Comparison of ENCODE assay signal across 8 cellular contexts in genomic region chr3:43769471-43770425, GRCh38.
DNase-seq lines count a peak whose midpoint lies in the region; ATAC-seq and TF ChIP-seq lines count a peak whose summit lies in the region.

No MANE protein-coding gene starts in this region.

- WGBS in heart right ventricle, 2 donors = 9 to 11% methylated on average over 27 of the region's 27 CpGs

- H3K4me1 Mint-ChIP-seq in T-cell = peaks cover 18 to 45% (median 24%) of the 10 kb centered on the region in 3 donors
- peaks cover 5% of the 10 kb centered on the region for H3K4me1 Mint-ChIP-seq in type B pancreatic cell (ENCODE audit: unreplicated experiment)

- H3K27me3 Mint-ChIP-seq in T-cell = no peaks in the 10 kb centered on the region
- H3K27me3 Mint-ChIP-seq in type B pancreatic cell = peaks cover 2% of the 10 kb centered on the region

- peak overlapping the region in 8 of 10 donors; percentile 1 to 49 (median 42) for H3K4me3 ChIP-seq in heart right ventricle

- H3K4me1 ChIP-seq in heart right ventricle = peaks cover 11 to 52% (median 30%) of the 10 kb centered on the region in 9 donors

- peak; percentile 86 to 99 (median 96) for TF ChIP-seq CTCF in heart right ventricle (IDR thresholded peaks at IDR 0.05)
- peak; percentile 98 for TF ChIP-seq CTCF in type B pancreatic cell (conservative IDR thresholded peaks at IDR 0.05)

- intact Hi-C loops in heart right ventricle (cut with DNase I) = loop anchor here in 8 of 10 donors (1.0 to 10.0 kb wide), 6 partner anchors 77 to 429 kb away; partner anchors contain the start of genes ABHD5 (in 1 of the 8) and ANO10 (in 1 of the 8)
- intact Hi-C loops in posterior cingulate gyrus (cut with DNase I) = loop anchor here (1.0 to 10.0 kb wide), 3 partner anchors 88 to 429 kb away; no protein-coding TSS in a partner anchor

- peak; percentile 94 for DNase-seq in AG08396 (ENCODE audit: low spot score)
- peak; percentile 76 for DNase-seq in NCI-H1105 (lab: John Stamatoyannopoulos, UW)
- peak; percentile 36 to 79 (median 70) for DNase-seq in T-cell
- DNase-seq in amniotic epithelial cell (ENCODE audit: low read depth) = peak; percentile 94
- DNase-seq in heart right ventricle = peak; percentile 96 to 97
- DNase-seq in posterior cingulate gyrus = peak; percentile 75 to 98 (median 94)
- peak; percentile 95 for DNase-seq in type B pancreatic cell (ENCODE audit: extremely low spot score, unreplicated experiment)

- H3K27me3 ChIP-seq in heart right ventricle = no peaks in the 10 kb centered on the region

- no peaks in the 10 kb centered on the region for H3K9me3 ChIP-seq in heart right ventricle

- H3K9me3 Mint-ChIP-seq in T-cell (no peaks in the 10 kb centered on the region), type B pancreatic cell (no peaks in the 10 kb centered on the region)

- H3K36me3 Mint-ChIP-seq in T-cell (no peaks in the 10 kb centered on the region), type B pancreatic cell (no peaks in the 10 kb centered on the region)

- H3K27ac Mint-ChIP-seq in T-cell (peak overlapping the region; percentile 21 to 66), type B pancreatic cell (peak overlapping the region; percentile 64)

- no peaks in the 10 kb centered on the region for H3K36me3 ChIP-seq in heart right ventricle

- POLR2A ChIA-PET in T-cell (lab: Charles Lee) = interaction anchor here in 1 of 2 donors (0.5 kb wide), 1 partner anchor 14 kb away, joined by 3 read pairs; no protein-coding TSS in a partner anchor

- CTCF ChIA-PET in T-cell (lab: Charles Lee) = interaction anchor here (0.7 to 1.6 kb wide), 5 partner anchors 8 to 790 kb away, joined by 3 to 5 read pairs (median 4); no protein-coding TSS in a partner anchor

- ATAC-seq in GM19351 (IDR thresholded peaks at IDR 0.05; ENCODE audit: unreplicated experiment) (peak; percentile 70), T-cell (replicated peaks in 1 of 4) (peak; percentile 53 to 66 (median 58)), heart right ventricle (peak; percentile 91 to 95 (median 94))

- peak overlapping the region; percentile 66 to 94 (median 82) for H3K27ac ChIP-seq in heart right ventricle

- H3K4me3 Mint-ChIP-seq in T-cell = peak overlapping the region; percentile 37 to 45 (median 40)
- H3K4me3 Mint-ChIP-seq in type B pancreatic cell = peak overlapping the region; percentile 81

Comparison
In these comparisons a context has a peak if more than half of its experiments do, and no peak if none do; other contexts are left out.
1. Peak in every context shown above with its lines: DNase-seq, ATAC-seq, H3K4me3 ChIP-seq and H3K27ac ChIP-seq.